Comparison of ENCODE assay signal across 26 cellular contexts in the genomic region with DNA sequence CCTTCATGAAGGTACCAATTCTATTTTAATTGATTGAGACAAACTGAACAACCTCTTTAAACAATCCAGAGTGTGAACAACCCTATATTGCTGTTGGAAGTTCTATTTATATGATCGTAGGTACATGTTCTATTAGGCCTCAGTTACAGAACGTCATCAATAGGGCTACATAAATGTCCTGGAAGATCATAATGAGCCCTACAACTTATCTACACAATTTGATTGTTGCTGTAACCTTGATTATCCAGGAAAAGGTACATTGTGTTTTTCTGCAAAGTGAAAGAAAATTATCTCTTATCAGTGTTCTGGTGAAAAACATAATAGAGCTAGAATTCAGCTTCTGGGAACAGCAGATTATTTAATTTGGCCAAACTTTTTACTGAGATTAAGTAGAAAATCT.
"Had no signal": no experiment of that assay in that cellular context is flagged by ENCODE, and none has a peak within 500 bp of the region (broad histone marks: within the 10 kb centered on the region; RNA-seq: fewer than 3 reads in every experiment).

No MANE protein-coding gene starts in this region.

- DNase-seq: stimulated activated CD4-positive, alpha-beta T cell treated with anti-CD3 and anti-CD28 coated beads, Interleukin-2, amount 100 ng/mL, for 48 hours; stimulated activated CD4-positive, alpha-beta T cell treated with anti-CD3 and anti-CD28 coated beads, Interleukin-4, amount 100 ng/mL, for 1 hour; stimulated activated CD4-positive, alpha-beta T cell treated with anti-CD3 and anti-CD28 coated beads, Interleukin-4, amount 100 ng/mL, for 24 hours; stimulated activated CD4-positive, alpha-beta T cell treated with anti-CD3 and anti-CD28 coated beads, Interleukin-4, amount 100 ng/mL, for 4 hours; stimulated activated CD8-positive, alpha-beta memory T cell treated with anti-CD3 and anti-CD28 coated beads, Interleukin-4, amount 100 ng/mL, for 48 hours; stimulated activated naive B cell treated with anti-CD40 and anti-IgM and Interleukin-4, amounts not matched to agents 10 μg/mL and 1 μg/mL and 100 μg/mL, for 72 hours; stimulated activated naive CD4-positive, alpha-beta T cell; stimulated activated naive CD4-positive, alpha-beta T cell treated with Interleukin-2 at 50 U/mL for 16 hours; stimulated activated naive CD8-positive, alpha-beta T cell treated with anti-CD3 and anti-CD28 coated beads, Interleukin-15, amount 100 ng/mL, for 72 hours; stimulated activated naive CD8-positive, alpha-beta T cell treated with anti-CD3 and anti-CD28 coated beads, Interleukin-15, Interleukin-2, amounts not matched to agents 100 U/mL and 50 U/mL, for 24 hours; stomach; substantia nigra; testis; thyroid gland; tibial artery; transverse colon; trophoblast cell; upper lobe of left lung; upper lobe of right lung; uterus had no signal

- H3K27ac ChIP-seq: stomach, suprapubic skin, testis, thoracic aorta, thyroid gland, tibial artery, tibial nerve, transverse colon, upper lobe of left lung, upper lobe of right lung, uterus, vagina had no signal

- H3K9me3 ChIP-seq: suprapubic skin, testis, thoracic aorta, thyroid gland, transverse colon, upper lobe of left lung, uterus, vagina had no signal

- H3K4me3 ChIP-seq: stomach, suprapubic skin, testis, thoracic aorta, thyroid gland, tibial artery, tibial nerve, transverse colon, upper lobe of left lung, upper lobe of right lung, uterus, vagina had no signal

- ATAC-seq: stimulated activated effector memory CD8-positive, alpha-beta T cell treated with anti-CD3 and anti-CD28 coated beads, Interleukin-12 subunit alpha, Interleukin-12 subunit beta, amount 100 ng/mL, for 72 hours; stimulated activated memory B cell treated with anti-CD40 and anti-IgM and Interleukin-4, amounts not matched to agents 10 μg/mL and 1 μg/mL and 100 μg/mL, for 72 hours; stimulated activated naive B cell treated with anti-CD40 and anti-IgM and Interleukin-4, amounts not matched to agents 10 μg/mL and 1 μg/mL and 100 μg/mL, for 72 hours; stimulated activated naive CD8-positive, alpha-beta T cell treated with anti-CD3 and anti-CD28 coated beads, Interleukin-15, amount 100 ng/mL, for 72 hours; stimulated activated naive CD8-positive, alpha-beta T cell treated with anti-CD3 and anti-CD28 coated beads, Interleukin-15, Interleukin-2, amounts not matched to agents 100 U/mL and 50 U/mL, for 24 hours; upper lobe of right lung had no signal

- H3K27me3 ChIP-seq: stomach, suprapubic skin, testis, thyroid gland, tibial artery, tibial nerve, transverse colon, upper lobe of left lung, upper lobe of right lung, uterus, vagina had no signal

- H3K4me1 ChIP-seq: stomach, suprapubic skin, testis, thyroid gland, tibial artery, tibial nerve, transverse colon, upper lobe of left lung, upper lobe of right lung, uterus, vagina had no signal

- H3K36me3 ChIP-seq: stomach, suprapubic skin, thoracic aorta, thyroid gland, tibial artery, tibial nerve, transverse colon, upper lobe of left lung, upper lobe of right lung, uterus, vagina had no signal
